In genomic region chr5:126814721-126815404, GRCh38 we compare ENCODE assay signal across 20 cellular contexts. TPM values are rescaled to one million over a fixed set of nuclear protein-coding genes. Genes with fewer than 3 reads are reported as not detected.
DNase-seq lines count a peak whose midpoint lies in the region; ATAC-seq, FAIRE-seq and TF ChIP-seq lines count a peak whose summit lies in the region.
"Had no signal": no experiment of that assay in that cellular context is flagged by ENCODE, and none has a peak within 500 bp of the region (broad histone marks: within the 10 kb centered on the region; RNA-seq: fewer than 3 reads in every experiment).

No MANE protein-coding gene starts in this region.

- peak overlapping the region; percentile 18 for H3K27ac ChIP-seq in epithelial cell of prostate
- H3K27ac ChIP-seq: thyroid gland had no signal

- H3K4me1 Mint-ChIP-seq in activated CD4-positive, alpha-beta T cell treated with anti-CD3 and anti-CD28 coated beads for 36 hours = peaks cover 34% of the 10 kb centered on the region
- peaks cover 27% of the 10 kb centered on the region for H3K4me1 Mint-ChIP-seq in osteocyte (ENCODE audit: unreplicated experiment)

- POLR2A ChIA-PET in activated CD4-positive, alpha-beta T cell treated with anti-CD3 and anti-CD28 coated beads for 36 hours (lab: Charles Lee) = interaction anchor here (0.5 to 0.7 kb wide), 2 partner anchors 11 to 26 kb away, joined by 3 to 4 read pairs; no protein-coding TSS in a partner anchor

- no peak for ATAC-seq in activated CD4-positive, alpha-beta T cell treated with anti-CD3 and anti-CD28 coated beads for 36 hours
- no peak for ATAC-seq in HG02970 (IDR thresholded peaks at IDR 0.05; ENCODE audit: low FRiP score, unreplicated experiment)
- ATAC-seq: Right ventricle myocardium inferior had no signal

- peak overlapping the region; percentile 20 for H3K27ac Mint-ChIP-seq in activated CD4-positive, alpha-beta T cell treated with anti-CD3 and anti-CD28 coated beads for 36 hours
- peak overlapping the region; percentile 54 for H3K27ac Mint-ChIP-seq in osteocyte (ENCODE audit: unreplicated experiment)

- intact Hi-C loops in activated CD4-positive, alpha-beta T cell treated with anti-CD3 and anti-CD28 coated beads for 36 hours (cut with DNase I, micrococcal nuclease) = no loop called here

- FAIRE-seq in RCC 7860 (lab: Jason Lieb, UNC) = peak; percentile 11
- FAIRE-seq: TTC549 had no signal

- no peak for TF ChIP-seq CTCF in osteocyte (IDR thresholded peaks at IDR 0.05)

- CTCF ChIA-PET in activated CD4-positive, alpha-beta T cell treated with anti-CD3 and anti-CD28 coated beads for 36 hours (lab: Charles Lee) = interaction anchor here (1.7 kb wide), 1 partner anchor 16 kb away, joined by 3 read pairs; no protein-coding TSS in a partner anchor

- H3K36me3 Mint-ChIP-seq in activated CD4-positive, alpha-beta T cell treated with anti-CD3 and anti-CD28 coated beads for 36 hours (ENCODE audit: low read depth) = peaks cover 68% of the 10 kb centered on the region
- H3K36me3 Mint-ChIP-seq in osteocyte (ENCODE audit: unreplicated experiment) = peaks cover 7% of the 10 kb centered on the region

- H3K4me3 Mint-ChIP-seq in activated CD4-positive, alpha-beta T cell treated with anti-CD3 and anti-CD28 coated beads for 36 hours = no peak overlapping the region
- no peak overlapping the region for H3K4me3 Mint-ChIP-seq in osteocyte (ENCODE audit: unreplicated experiment)
- H3K4me3 Mint-ChIP-seq: IgD-negative memory B cell had no signal

- no peaks in the 10 kb centered on the region for H3K27me3 Mint-ChIP-seq in activated CD4-positive, alpha-beta T cell treated with anti-CD3 and anti-CD28 coated beads for 36 hours
- H3K27me3 Mint-ChIP-seq in osteocyte (ENCODE audit: unreplicated experiment) = no peaks in the 10 kb centered on the region
- H3K27me3 Mint-ChIP-seq: IgD-negative memory B cell had no signal

- H3K9me3 Mint-ChIP-seq in activated CD4-positive, alpha-beta T cell treated with anti-CD3 and anti-CD28 coated beads for 36 hours (ENCODE audit: low read depth) = no peaks in the 10 kb centered on the region
- no peaks in the 10 kb centered on the region for H3K9me3 Mint-ChIP-seq in osteocyte (ENCODE audit: unreplicated experiment)
- H3K9me3 Mint-ChIP-seq: IgD-negative memory B cell had no signal

- no peak for DNase-seq in activated CD4-positive, alpha-beta T cell treated with anti-CD3 and anti-CD28 coated beads for 36 hours
- DNase-seq in activated CD4-positive, alpha-beta T cell treated with anti-CD3 and anti-CD28 coated beads, Interleukin-2, amount 50 U/mL, for 48 hours = no peak
- no peak for DNase-seq in RCC 7860 (ENCODE audit: low spot score)
- no peak for DNase-seq in epithelial cell of prostate (ENCODE audit: low read depth, low spot score)
- DNase-seq in osteocyte (ENCODE audit: extremely low spot score, unreplicated experiment) = no peak
- no peak for DNase-seq in NCI-H748 treated with DMSO at 0.1 percent for 48 hours (lab: John Stamatoyannopoulos, UW)
- no peak for DNase-seq in NK-92 treated with Interleukin-12 subunit alpha and Interleukin-12 subunit beta, amount 100 ng/mL, for 24 hours (lab: John Stamatoyannopoulos, UW)
- DNase-seq: ACHN; anterior cingulate cortex; DMS153; effector memory CD4-positive, alpha-beta T cell; hippocampal formation; NCI-H1417; NCI-H524 treated with DMSO at 0.1 percent for 48 hours; stimulated activated CD4-positive, alpha-beta T cell treated with anti-CD3 and anti-CD28 coated beads, Interleukin-15, amount 100 ng/mL, for 24 hours; thyroid gland had no signal

RNA-seq across cellular contexts. Expression of gene LMNB1, which starts 37.9 kb away (rescaled TPM):
- 100 to 1,000 TPM; 209 to 240 TPM for total RNA-seq in activated CD4-positive, alpha-beta T cell treated with anti-CD3 and anti-CD28 coated beads for 36 hours
- total RNA-seq in osteocyte = 20.6 and 22.3 TPM in 2 replicates
